8 cellular contexts compared by ENCODE assay signal in the genomic region with DNA sequence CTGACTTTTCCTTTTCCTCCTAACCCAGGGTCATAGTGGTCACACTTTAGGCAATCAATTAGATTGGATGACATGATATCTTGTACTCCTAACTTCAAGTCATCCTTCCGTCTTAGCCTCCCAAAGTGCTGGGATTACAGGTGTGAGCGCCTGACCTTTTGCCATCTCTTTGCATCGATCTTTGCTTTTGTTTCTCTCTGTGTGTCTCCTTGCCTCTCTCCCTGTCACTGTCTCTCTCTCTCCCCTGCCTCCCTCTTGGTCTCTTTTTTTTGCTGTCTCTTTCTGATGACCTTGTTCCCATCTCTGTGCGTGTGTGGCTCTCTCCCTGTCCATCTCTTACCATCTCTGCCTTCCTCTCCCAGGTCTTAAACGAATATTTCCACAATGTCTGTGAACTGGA. TPM values are rescaled to one million over a fixed set of nuclear protein-coding genes. Genes with fewer than 3 reads are reported as not detected.
A peak's percentile ranks its signal among the peaks of the same experiment; 100 is the strongest.
DNase-seq lines count a peak whose midpoint lies in the region; ATAC-seq and TF ChIP-seq lines count a peak whose summit lies in the region.
"Not testable (repeated sequence)": the region's sequence is repeated elsewhere in the genome, so short reads cannot be mapped to it uniquely, and the experiment has no call there.

No MANE protein-coding gene starts in this region.

- not testable (repeated sequence) for TF ChIP-seq CTCF in BJ (IDR thresholded peaks at IDR 0.05; ENCODE audit: insufficient read depth, low read depth, low read length); WERI-Rb-1 (IDR thresholded peaks at IDR 0.05; ENCODE audit: low read depth, low read length); MCF 10A (IDR thresholded peaks at IDR 0.05; ENCODE audit: unreplicated experiment); gastroesophageal sphincter (IDR thresholded peaks at IDR 0.05); spleen (IDR thresholded peaks at IDR 0.05 in 8 of 11, conservative IDR thresholded peaks at IDR 0.05 in 3 of 11)

- not testable (repeated sequence) for H3K27me3 Mint-ChIP-seq in MCF 10A (ENCODE audit: insufficient read depth, unreplicated experiment)

- H3K9ac ChIP-seq in HUES64 (ENCODE audit: low read depth, low read length) (peak overlapping the region; percentile 89), mucosa of stomach (ENCODE audit: low read length) (peak overlapping the region; percentile 27)

- H3K27ac ChIP-seq in HUES64 (ENCODE audit: low read depth, low read length); WERI-Rb-1: not testable (repeated sequence)
- H3K27ac ChIP-seq in gastroesophageal sphincter = peak overlapping the region in 2 of 4 donors; percentile 67 to 74
- H3K27ac ChIP-seq in spleen = peak overlapping the region in 1 of 8 donors; percentile 60

- POLR2A ChIA-PET in BJ (lab: Charles Lee) = not testable (repeated sequence)
- POLR2A ChIA-PET in MCF 10A (lab: Yijun Ruan, JAX) = interaction anchor here (0.7 to 1.5 kb wide), 5 partner anchors 10 to 76 kb away, joined by 3 to 5 read pairs (median 3); no protein-coding TSS in a partner anchor

- H3K4me3 ChIP-seq in BJ (ENCODE audit: low read depth, low read length) = peak overlapping the region; percentile 87
- H3K4me3 ChIP-seq in HUES64 (ENCODE audit: low read length) = peak overlapping the region; percentile 90
- H3K4me3 ChIP-seq in WERI-Rb-1 (ENCODE audit: low read depth, low read length) = peak overlapping the region; percentile 68
- H3K4me3 ChIP-seq in gastroesophageal sphincter = peak overlapping the region; percentile 70 to 73
- not testable (repeated sequence) for H3K4me3 ChIP-seq in mucosa of stomach (ENCODE audit: low read length)
- peak overlapping the region; percentile 73 to 98 (median 86) for H3K4me3 ChIP-seq in spleen

- H3K27ac Mint-ChIP-seq in MCF 10A (ENCODE audit: low read depth, unreplicated experiment) = peak overlapping the region; percentile 76

- not testable (repeated sequence) for TF ChIP-seq POLR2A in gastroesophageal sphincter (IDR thresholded peaks at IDR 0.05); spleen (IDR thresholded peaks at IDR 0.05)

- CTCF ChIA-PET in BJ (lab: Yijun Ruan, JAX) = interaction anchor here (0.6 to 1.0 kb wide), 2 partner anchors 11 to 27 kb away, joined by 3 read pairs; no protein-coding TSS in a partner anchor
- CTCF ChIA-PET in MCF 10A (lab: Yijun Ruan, JAX) = not testable (repeated sequence)

- H3K9me3 ChIP-seq in HUES64 (ENCODE audit: insufficient read depth, low read depth, low read length); WERI-Rb-1 (ENCODE audit: severe bottlenecking); gastroesophageal sphincter; mucosa of stomach (ENCODE audit: control insufficient read depth, low read length); spleen: not testable (repeated sequence)

- peak overlapping the region; percentile 96 for H3K4me3 Mint-ChIP-seq in MCF 10A (ENCODE audit: unreplicated experiment)

- 14% methylated on average over 5 of the region's 5 CpGs for WGBS in HUES64
- WGBS in gastroesophageal sphincter (ENCODE audit: low coverage in 1 of 2), 2 donors = 20 to 26% methylated on average over 3 to 5 of the region's 5 CpGs
- WGBS in spleen, 5 donors = 31 to 39% (median 35%) methylated on average over 5 of the region's 5 CpGs

- TF ChIP-seq EP300 in gastroesophageal sphincter (IDR thresholded peaks at IDR 0.05) = not testable (repeated sequence)

- H3K27me3 ChIP-seq in BJ (ENCODE audit: control insufficient read depth, insufficient read depth, low read length); HUES64 (ENCODE audit: insufficient read depth, low read length); WERI-Rb-1 (ENCODE audit: insufficient read depth, low read depth, severe bottlenecking); gastroesophageal sphincter; mucosa of stomach (ENCODE audit: control insufficient read depth, insufficient read depth, low read length); spleen (replicated peaks in 1 of 7): not testable (repeated sequence)

- not testable (repeated sequence) for H3K4me1 ChIP-seq in HUES64 (ENCODE audit: insufficient read depth, low read length); mucosa of stomach (ENCODE audit: control insufficient read depth, insufficient read depth, low read length)
- H3K4me1 ChIP-seq in gastroesophageal sphincter (peaks cover 0 to 16% (median 0%) of the 10 kb centered on the region in 3 donors), spleen (peaks cover 5 to 24% (median 20%) of the 10 kb centered on the region in 6 donors)

- peaks cover 16% of the 10 kb centered on the region for H3K4me1 Mint-ChIP-seq in MCF 10A (ENCODE audit: insufficient read depth, unreplicated experiment)

- intact Hi-C loops in MCF 10A (cut with micrococcal nuclease); spleen (cut with DNase I; ENCODE audit: low total_unique reads): not testable (repeated sequence)

- not testable (repeated sequence) for H3K36me3 ChIP-seq in BJ (ENCODE audit: control insufficient read depth, insufficient read depth, low read length); gastroesophageal sphincter; mucosa of stomach (ENCODE audit: control insufficient read depth, insufficient read depth, low read length)
- H3K36me3 ChIP-seq in HUES64 (ENCODE audit: insufficient read depth, low read length) (peaks cover 22% of the 10 kb centered on the region; the same call in 1 of the 2 replicates), WERI-Rb-1 (peaks cover 26% of the 10 kb centered on the region), spleen (peaks cover 0 to 31% (median 3%) of the 10 kb centered on the region in 6 donors)

- not testable (repeated sequence) for DNase-seq in BJ (ENCODE audit: low read depth); WERI-Rb-1; MCF 10A (ENCODE audit: unreplicated experiment); spleen

- peaks cover 22% of the 10 kb centered on the region for H3K36me3 Mint-ChIP-seq in MCF 10A (ENCODE audit: insufficient read depth, unreplicated experiment)

- not testable (repeated sequence) for H3K9me3 Mint-ChIP-seq in MCF 10A (ENCODE audit: unreplicated experiment)

- BruUV-seq in MCF 10A (replicated peaks; lab: Mats Ljungman, UMichigan) = not testable (repeated sequence)

- peak; percentile 2 for ATAC-seq in GM19438 (IDR thresholded peaks at IDR 0.05; ENCODE audit: low read depth, unreplicated experiment)
- not testable (repeated sequence) for ATAC-seq in gastroesophageal sphincter

RNA-seq across cellular contexts. Expression of a gene that starts 0.9 kb away (rescaled TPM):
- polyA plus RNA-seq in BJ (2011; rRNA removed) (9.4 and 13.4 TPM in 2 replicates), spleen (10 to 100 TPM in 1 of 3 donors, 1 to 10 TPM in 2; 6.4 to 10.2 (median 7.7) TPM)
- 2.5 and 4.0 TPM in 2 replicates for polyA minus RNA-seq in BJ (2011; rRNA and poly(A)+ RNA removed)
- polyA plus RNA-seq in HUES64 (2013, experiment 1 of 2) = 26.5 TPM
- polyA plus RNA-seq in HUES64 (2013, experiment 2 of 2) = 26.6 TPM
- total RNA-seq in MCF 10A (2022) (45.4 and 56.8 TPM in 2 replicates), gastroesophageal sphincter (100 to 1,000 TPM in 1 of 4 donors, 10 to 100 TPM in 3; 14.9 to 113 (median 17.3) TPM), spleen (10 to 100 TPM; 11.2 to 26.3 (median 20.1) TPM)
